ENCODE assay signal across 8 cellular contexts in genomic region chr4:77076889-77077635, GRCh38. TPM values are rescaled to one million over a fixed set of nuclear protein-coding genes. Genes with fewer than 3 reads are reported as not detected.
DNase-seq lines count a peak whose midpoint lies in the region; ATAC-seq, FAIRE-seq and TF ChIP-seq lines count a peak whose summit lies in the region.

No MANE protein-coding gene starts in this region.

- peaks cover 43% of the 10 kb centered on the region for H3K79me2 ChIP-seq in K562 (ENCODE audit: control insufficient read depth, insufficient read depth, low read length)

- peaks cover 19% of the 10 kb centered on the region for H4K20me1 ChIP-seq in K562 (replicated peaks; ENCODE audit: control insufficient read depth, insufficient read depth, low read length)

- in situ Hi-C loops in K562 (cut with MboI): no loop called here

- POLR2A ChIA-PET in K562 (lab: Yijun Ruan, JAX): interaction anchor here (1.0 to 1.2 kb wide), 2 partner anchors 9 to 11 kb away, joined by 4 to 5 read pairs; no protein-coding TSS in a partner anchor

- H3K9ac ChIP-seq in K562 (ENCODE audit: insufficient read depth in 1 of 2, low read depth in 2 of 2, low read length in 2 of 2) (peak overlapping the region in 1 of 2 experiments; percentile 99; a peak in 2 of 4 replicates), mucosa of stomach (ENCODE audit: low read length) (peak overlapping the region; percentile 83)

- peak; percentile 24 for DNase-seq in stimulated activated CD4-positive, alpha-beta T cell treated with anti-CD3 and anti-CD28 coated beads, Interleukin-15, amount 100 ng/mL, for 24 hours
- no peak for DNase-seq in stimulated activated CD4-positive, alpha-beta T cell treated with anti-CD3 and anti-CD28 coated beads, Interleukin-4, amount 100 ng/mL, for 4 hours
- DNase-seq in K562 (ENCODE audit: extremely low read depth in 1 of 4, low spot score in 3 of 4): no peak
- no peak for DNase-seq in mucosa of descending colon
- no peak for DNase-seq in epidermal melanocyte (ENCODE audit: insufficient read length, low spot score)
- no peak for DNase-seq in Ammon's horn (ENCODE audit: low spot score)

- WGBS in K562 (ENCODE audit: insufficient coverage, low coverage, missing lambda C conversion rate): 95% methylated on average over 10 of the region's 10 CpGs

- intact Hi-C loops in K562 (cut with micrococcal nuclease): no loop called here
- intact Hi-C loops in mucosa of descending colon (cut with DNase I, micrococcal nuclease): loop anchor here in 1 of 2 donors (5.0 kb wide), 1 partner anchor 80 kb away; the partner anchor contains the start of gene CCNG2

- peak overlapping the region; percentile 100 for H2AFZ ChIP-seq in K562 (ENCODE audit: low read depth, low read length)

- H3K9me3 ChIP-seq in K562 (replicated peaks; ENCODE audit: control insufficient read depth, insufficient read depth, low read depth, low read length) (peaks cover 4% of the 10 kb centered on the region), mucosa of stomach (ENCODE audit: control insufficient read depth, low read length) (no peaks in the 10 kb centered on the region), mucosa of descending colon (no peaks in the 10 kb centered on the region)

- H3K4me1 ChIP-seq in K562 (replicated peaks in 1 of 2; ENCODE audit: control insufficient read depth in 2 of 2, insufficient read depth in 2 of 2, low read length in 2 of 2) (peaks cover 1 to 3% of the 10 kb centered on the region in 2 experiments; a peak in 2 of 5 replicates), mucosa of stomach (ENCODE audit: control insufficient read depth, insufficient read depth, low read length) (peaks cover 19% of the 10 kb centered on the region), mucosa of descending colon (ENCODE audit: low read depth) (peaks cover 19% of the 10 kb centered on the region)

- H3K27me3 ChIP-seq in K562 (ENCODE audit: control insufficient read depth in 2 of 2, insufficient read depth in 2 of 2, low read length in 2 of 2) (no peaks in the 10 kb centered on the region), mucosa of stomach (ENCODE audit: control insufficient read depth, insufficient read depth, low read length) (no peaks in the 10 kb centered on the region)

- peak overlapping the region; percentile 99 for H3K27ac ChIP-seq in K562 (ENCODE audit: extremely low read depth, low read depth, low read length)

- no peak for TF ChIP-seq RAD21 in K562 (CRISPR knock-in tag; conservative IDR thresholded peaks at IDR 0.05 in 1 of 2, IDR thresholded peaks at IDR 0.05 in 1 of 2)

- CTCF ChIA-PET in K562 (lab: Yijun Ruan, JAX; ENCODE audit: low intra/inter-chr PET ratio): no interaction called here

- H3K4me3 ChIP-seq in K562: peak overlapping the region; percentile 81; the same call in 1 of the 2 replicates
- no peak overlapping the region for H3K4me3 ChIP-seq in mucosa of stomach (ENCODE audit: low read length)
- no peak overlapping the region for H3K4me3 ChIP-seq in mucosa of descending colon

- TF ChIP-seq EP300 in K562 (IDR thresholded peaks at IDR 0.05; ENCODE audit: low read length): no peak

- TF ChIP-seq CTCF in K562 (IDR thresholded peaks at IDR 0.05 in 2 of 3, conservative IDR thresholded peaks at IDR 0.05 in 1 of 3; ENCODE audit: insufficient read depth in 2 of 3, low read depth in 1 of 3, low read length in 3 of 3) (no peak), mucosa of descending colon (IDR thresholded peaks at IDR 0.05) (no peak)

- no peaks in the 10 kb centered on the region for H3K9me1 ChIP-seq in K562 (ENCODE audit: control insufficient read depth, insufficient read depth, low read length)

- 0 out of 2 replicates have a peak overlapping the region, but pooled peaks have one; percentile 99 for H3K4me2 ChIP-seq in K562 (ENCODE audit: insufficient read depth, low read length)

- TF ChIP-seq POLR2A in K562 (conservative IDR thresholded peaks at IDR 0.05): no peak

- BruUV-seq in K562 (replicated peaks; lab: Mats Ljungman, UMichigan): no TSS peak

- FAIRE-seq in K562 (lab: Jason Lieb, UNC): no peak

- ATAC-seq in K562 (no peak), mucosa of descending colon (no peak), HG02840 (IDR thresholded peaks at IDR 0.05; ENCODE audit: low FRiP score, unreplicated experiment) (no peak)

- H3K36me3 ChIP-seq in K562 (ENCODE audit: control insufficient read depth, insufficient read depth, low read length): no peaks in the 10 kb centered on the region
- H3K36me3 ChIP-seq in mucosa of stomach (ENCODE audit: control insufficient read depth, insufficient read depth, low read length): no peaks in the 10 kb centered on the region
- H3K36me3 ChIP-seq in mucosa of descending colon (ENCODE audit: low read depth): no peaks in the 10 kb centered on the region

TF ChIP-seq in K562, 482 proteins besides CTCF, POLR2A, EP300 and RAD21 (continues in another document):
- TF ChIP-seq RFX5 (IDR thresholded peaks at IDR 0.05; ENCODE audit: low read depth, low read length) (no peak), ELF2 (CRISPR knock-in tag; IDR thresholded peaks at IDR 0.05) (no peak), ZNF354B (CRISPR knock-in tag; IDR thresholded peaks at IDR 0.05) (no peak), MBD2 (IDR thresholded peaks at IDR 0.05; ENCODE audit: borderline replicate concordance, low read depth) (no peak), PRMT5 (CRISPR knock-in tag; IDR thresholded peaks at IDR 0.05) (no peak), ZMIZ1 (IDR thresholded peaks at IDR 0.05; ENCODE audit: low read depth in 2 of 2, low read length in 2 of 2) (no peak), TARDBP (IDR thresholded peaks at IDR 0.05) (no peak), ZNF165 (CRISPR knock-in tag; IDR thresholded peaks at IDR 0.05; ENCODE audit: borderline replicate concordance) (no peak), TRIM28 (IDR thresholded peaks at IDR 0.05) (peak; percentile 54), NR2F6 (CRISPR knock-in tag; IDR thresholded peaks at IDR 0.05) (no peak), ZNF316 (IDR thresholded peaks at IDR 0.05) (peak; percentile 73), PRPF4 (IDR thresholded peaks at IDR 0.05; ENCODE audit: insufficient read depth, low read depth, low read length, poor library complexity, severe bottlenecking) (no peak), GTF2E2 (tag; IDR thresholded peaks at IDR 0.05) (no peak), BMI1 (IDR thresholded peaks at IDR 0.05; ENCODE audit: low read length) (no peak), STAT5B (CRISPR knock-in tag; IDR thresholded peaks at IDR 0.05) (no peak), ZNF121 (CRISPR knock-in tag; conservative IDR thresholded peaks at IDR 0.05) (no peak)
- TF ChIP-seq, protein P1, sequence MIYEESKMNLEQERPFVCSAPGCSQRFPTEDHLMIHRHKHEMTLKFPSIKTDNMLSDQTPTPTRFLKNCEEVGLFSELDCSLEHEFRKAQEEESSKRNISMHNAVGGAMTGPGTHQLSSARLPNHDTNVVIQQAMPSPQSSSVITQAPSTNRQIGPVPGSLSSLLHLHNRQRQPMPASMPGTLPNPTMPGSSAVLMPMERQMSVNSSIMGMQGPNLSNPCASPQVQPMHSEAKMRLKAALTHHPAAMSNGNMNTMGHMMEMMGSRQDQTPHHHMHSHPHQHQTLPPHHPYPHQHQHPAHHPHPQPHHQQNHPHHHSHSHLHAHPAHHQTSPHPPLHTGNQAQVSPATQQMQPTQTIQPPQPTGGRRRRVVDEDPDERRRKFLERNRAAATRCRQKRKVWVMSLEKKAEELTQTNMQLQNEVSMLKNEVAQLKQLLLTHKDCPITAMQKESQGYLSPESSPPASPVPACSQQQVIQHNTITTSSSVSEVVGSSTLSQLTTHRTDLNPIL (CRISPR knock-in tag; IDR thresholded peaks at IDR 0.05): no peak

RNA-seq across cellular contexts. Expression of gene CCNI, which starts 1.3 kb away (rescaled TPM):
- 61.5 and 108 TPM in 2 replicates for total RNA-seq in K562 (2011; cell fraction: chromatin; rRNA removed; ENCODE audit: low replicate concordance)
- 59.0 and 66.8 TPM in 2 replicates for total RNA-seq in K562 (2011; cell fraction: nucleolus; rRNA removed)
- total RNA-seq in K562 (2011; cell fraction: nucleoplasm; rRNA removed): 81.6 and 117 TPM in 2 replicates
- total RNA-seq in K562 (2014; rRNA removed): 49.8 and 63.9 TPM in 2 replicates
- total RNA-seq in K562 (2014; rRNA removed; fragmentation: Illumina TruSeq; extraction: Trizol): 103 and 111 TPM in 2 replicates
- total RNA-seq in K562 (2015; rRNA removed; fragmentation: Illumina TruSeq; extraction: Trizol): 96.4 and 98.5 TPM in 2 replicates
- 150 and 158 TPM in 2 replicates for total RNA-seq in K562 (2021)
- 131 and 145 TPM in 2 replicates for polyA plus RNA-seq in K562 (2011; rRNA removed)
- 69.6 and 115 TPM in 2 replicates for polyA plus RNA-seq in K562 (2011; cell fraction: cytosol; rRNA removed)
- polyA plus RNA-seq in K562 (2011; cell fraction: nucleus; rRNA removed): 40.9 and 50.4 TPM in 2 replicates
- 173 and 178 TPM in 2 replicates for polyA plus RNA-seq in K562 (2012)
- polyA plus RNA-seq in K562 (2014; fragmentation: Illumina TruSeq; extraction: Trizol): 155 and 159 TPM in 2 replicates
- polyA plus RNA-seq in K562 (2014; fragmentation: Nextera tagmentation; extraction: Ambion mirVana): 10 to 100 TPM; 43.3 to 60.2 TPM
- polyA plus RNA-seq in K562 (2014; rRNA removed): 56.9 and 59.3 TPM in 2 replicates
- polyA minus RNA-seq in K562 (2011; rRNA and poly(A)+ RNA removed): 398 and 462 TPM in 2 replicates
- 192 and 200 TPM in 2 replicates for polyA minus RNA-seq in K562 (2011; cell fraction: cytosol; rRNA and poly(A)+ RNA removed)
- polyA minus RNA-seq in K562 (2011; cell fraction: nucleus; rRNA and poly(A)+ RNA removed): 31.0 and 74.8 TPM in 2 replicates
- 100 to 1,000 TPM; 175 to 323 (median 190) TPM for total RNA-seq in mucosa of descending colon
